1 cellular context compared by ENCODE assay signal in the genomic region with DNA sequence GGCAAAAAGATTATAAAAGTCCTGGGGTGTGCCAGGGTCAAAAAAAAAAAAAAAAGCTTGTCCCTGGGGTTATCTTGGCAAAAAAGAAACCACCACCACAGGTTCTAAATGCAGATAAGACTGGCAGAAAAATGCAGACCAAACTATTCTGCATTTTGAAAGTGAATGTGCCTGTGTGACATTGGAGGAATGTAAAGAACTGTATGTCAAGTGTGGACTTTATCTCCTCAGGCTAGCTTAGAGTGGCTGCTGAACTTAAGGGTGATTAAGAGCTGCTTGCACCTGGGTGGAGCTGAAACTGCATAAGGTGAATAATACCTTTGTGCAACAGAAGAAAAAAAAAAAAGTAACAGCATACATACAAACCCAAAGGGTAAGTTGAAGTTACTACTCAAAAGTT.
TF ChIP-seq lines count a peak whose summit lies in the region.

No MANE protein-coding gene starts in this region.

TF ChIP-seq in IMR-90, 13 proteins besides CTCF, POLR2A, EP300 and RAD21:
- no peak for TF ChIP-seq RCOR1 (IDR thresholded peaks at IDR 0.05; ENCODE audit: insufficient replicate concordance, low read length)
- TF ChIP-seq, protein P1, sequence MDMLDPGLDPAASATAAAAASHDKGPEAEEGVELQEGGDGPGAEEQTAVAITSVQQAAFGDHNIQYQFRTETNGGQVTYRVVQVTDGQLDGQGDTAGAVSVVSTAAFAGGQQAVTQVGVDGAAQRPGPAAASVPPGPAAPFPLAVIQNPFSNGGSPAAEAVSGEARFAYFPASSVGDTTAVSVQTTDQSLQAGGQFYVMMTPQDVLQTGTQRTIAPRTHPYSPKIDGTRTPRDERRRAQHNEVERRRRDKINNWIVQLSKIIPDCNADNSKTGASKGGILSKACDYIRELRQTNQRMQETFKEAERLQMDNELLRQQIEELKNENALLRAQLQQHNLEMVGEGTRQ (IDR thresholded peaks at IDR 0.05; ENCODE audit: low read depth, low read length) = no peak
- TF ChIP-seq CHD1 (IDR thresholded peaks at IDR 0.05; ENCODE audit: low read depth, low read length) = no peak
- TF ChIP-seq MXI1 (IDR thresholded peaks at IDR 0.05; ENCODE audit: borderline replicate concordance, low read depth, low read length) = no peak
